ENCODE assay signal across 16 cellular contexts in the genomic region with DNA sequence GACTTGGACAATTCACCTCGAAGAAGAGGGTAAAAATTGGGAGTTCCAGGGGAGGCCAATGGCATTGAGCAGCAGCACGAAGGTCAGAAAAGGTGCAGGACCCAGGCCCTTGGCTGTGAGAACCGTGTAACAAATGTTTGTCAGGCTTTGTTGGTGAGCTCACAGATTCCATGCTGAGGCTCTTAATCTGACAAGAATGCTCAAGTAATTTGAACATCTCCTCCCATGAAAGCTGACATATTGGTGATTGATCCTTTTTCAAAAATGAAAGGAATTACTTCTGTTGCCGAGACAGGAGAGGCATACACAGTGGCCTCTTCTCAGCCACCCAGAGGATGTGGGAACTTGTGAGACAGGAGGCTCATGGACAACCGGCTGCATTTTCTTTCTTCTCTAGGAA. TPM values are rescaled to one million over a fixed set of nuclear protein-coding genes. Genes with fewer than 3 reads are reported as not detected.
DNase-seq lines count a peak whose midpoint lies in the region; ATAC-seq and TF ChIP-seq lines count a peak whose summit lies in the region.
"Had no signal": no experiment of that assay in that cellular context is flagged by ENCODE, and none has a peak within 500 bp of the region (broad histone marks: within the 10 kb centered on the region; RNA-seq: fewer than 3 reads in every experiment).

No MANE protein-coding gene starts in this region.

- H2BK15ac ChIP-seq in mesendoderm (replicated peaks; ENCODE audit: low read depth), result no peak overlapping the region

- peaks cover 6% of the 10 kb centered on the region for H3K79me1 ChIP-seq in mesendoderm (ENCODE audit: low read length)

- H4K5ac ChIP-seq in mesendoderm (ENCODE audit: low read length), result no peak overlapping the region

- H3K27me3 ChIP-seq in GM23338 (ENCODE audit: insufficient read depth) (no peaks in the 10 kb centered on the region), mesendoderm (ENCODE audit: insufficient read depth, low read length, poor library complexity) (no peaks in the 10 kb centered on the region), osteoblast (ENCODE audit: insufficient read depth, low read length) (no peaks in the 10 kb centered on the region)
- H3K27me3 ChIP-seq: BLaER1 had no signal

- no peak overlapping the region for H2BK120ac ChIP-seq in mesendoderm (ENCODE audit: low read depth, low read length)

- H3K27ac ChIP-seq in GM23338 (ENCODE audit: low read depth), result peak overlapping the region; percentile 59
- no peak overlapping the region for H3K27ac ChIP-seq in mesendoderm (ENCODE audit: low read depth, low read length)
- peak overlapping the region; percentile 3 for H3K27ac ChIP-seq in osteoblast (ENCODE audit: low read depth, low read length)
- H3K27ac ChIP-seq: 22Rv1, BLaER1 had no signal

- POLR2A ChIA-PET in WTC11 (lab: Charles Lee), result no interaction called here

- H3K4me3 Mint-ChIP-seq in GM23338 (no peak overlapping the region), WTC11 (no peak overlapping the region)
- H3K4me3 Mint-ChIP-seq: CD8-positive, alpha-beta memory T cell had no signal

- no peak overlapping the region for H2BK5ac ChIP-seq in mesendoderm (ENCODE audit: low read length)

- peaks cover 98% of the 10 kb centered on the region for H3K79me2 ChIP-seq in GM23338 (replicated peaks; ENCODE audit: insufficient read depth)
- peaks cover 76% of the 10 kb centered on the region for H3K79me2 ChIP-seq in mesendoderm (ENCODE audit: control insufficient read depth, insufficient read depth, low read length)
- H3K79me2 ChIP-seq in osteoblast (ENCODE audit: insufficient read depth, low read length), result peaks cover 98% of the 10 kb centered on the region

- H3K36me3 Mint-ChIP-seq in GM23338 (ENCODE audit: low read depth) (peaks cover 10% of the 10 kb centered on the region; the same call in 2 of the 3 replicates), WTC11 (peaks cover 9% of the 10 kb centered on the region)
- H3K36me3 Mint-ChIP-seq: CD8-positive, alpha-beta memory T cell had no signal

- no peak overlapping the region for H3K56ac ChIP-seq in mesendoderm (ENCODE audit: low read length)

- DNase-seq in GM23338 (ENCODE audit: low spot score), result no peak
- no peak for DNase-seq in WTC11 (ENCODE audit: low spot score)
- DNase-seq in mesendoderm, result peak; percentile 84
- DNase-seq in osteoblast (ENCODE audit: insufficient read length, low spot score, missing footprints), result no peak
- DNase-seq in HK-2 (ENCODE audit: unreplicated experiment), result no peak
- no peak for DNase-seq in AG20443 (ENCODE audit: low spot score)
- DNase-seq in DMS79 (lab: John Stamatoyannopoulos, UW), result no peak
- no peak for DNase-seq in GM19240 (ENCODE audit: insufficient read length, low spot score)
- DNase-seq: AML-193; Caco-2; CD8-positive, alpha-beta memory T cell; GOT3; HCEC 1CT had no signal

- ATAC-seq in GM23338 (no peak), WTC11 (no peak)
- ATAC-seq: HepG2 had no signal

- H3K4me1 ChIP-seq in GM23338 (ENCODE audit: insufficient read depth) (peaks cover 48% of the 10 kb centered on the region), mesendoderm (ENCODE audit: control insufficient read depth, low read depth, low read length) (peaks cover 5% of the 10 kb centered on the region), osteoblast (ENCODE audit: insufficient read depth, low read length) (peaks cover 18% of the 10 kb centered on the region)
- H3K4me1 ChIP-seq: Caco-2 had no signal

- peaks cover 58% of the 10 kb centered on the region for H4K20me1 ChIP-seq in GM23338 (replicated peaks; ENCODE audit: insufficient read depth)
- peaks cover 36% of the 10 kb centered on the region for H4K20me1 ChIP-seq in osteoblast (ENCODE audit: insufficient read depth, low read length)

- WGBS in mesendoderm (ENCODE audit: extremely low coverage, insufficient coverage, low lambda C conversion rate), result no CpG with 5 or more reads among the region's 5 CpGs

- H3K27me3 Mint-ChIP-seq in GM23338 (ENCODE audit: insufficient read depth, low read depth, poor library complexity) (peaks cover 4% of the 10 kb centered on the region), WTC11 (ENCODE audit: low read depth) (no peaks in the 10 kb centered on the region)

- H3K23ac ChIP-seq in mesendoderm (ENCODE audit: low read length), result no peak overlapping the region

- H3K36me3 ChIP-seq in GM23338 (ENCODE audit: insufficient read depth) (no peaks in the 10 kb centered on the region; the same call in 1 of the 2 replicates), mesendoderm (ENCODE audit: control insufficient read depth, insufficient read depth, low read length) (no peaks in the 10 kb centered on the region), osteoblast (ENCODE audit: insufficient read depth, low read length) (peaks cover 65% of the 10 kb centered on the region)

- H3K4me2 ChIP-seq in GM23338, result no peak overlapping the region
- H3K4me2 ChIP-seq in mesendoderm (ENCODE audit: low read length), result no peak overlapping the region
- no peak overlapping the region for H3K4me2 ChIP-seq in osteoblast (ENCODE audit: insufficient read depth, low read length)
- H3K4me2 ChIP-seq: BLaER1 had no signal

- H2AFZ ChIP-seq in GM23338 (no peak overlapping the region), osteoblast (ENCODE audit: low read length) (no peak overlapping the region)

- CTCF ChIA-PET in WTC11 (lab: Charles Lee), result interaction anchor here (1.0 kb wide), 1 partner anchor 9 kb away, joined by 4 read pairs; no protein-coding TSS in a partner anchor

- peaks cover 58% of the 10 kb centered on the region for H3K4me1 Mint-ChIP-seq in GM23338
- H3K4me1 Mint-ChIP-seq in WTC11, result peaks cover 69% of the 10 kb centered on the region
- H3K4me1 Mint-ChIP-seq: CD8-positive, alpha-beta memory T cell had no signal

- no peak overlapping the region for H3K18ac ChIP-seq in mesendoderm (ENCODE audit: low read length)

- no peak overlapping the region for H4K8ac ChIP-seq in mesendoderm (ENCODE audit: low read depth, low read length)

- no peaks in the 10 kb centered on the region for H3K9me2 ChIP-seq in GM23338 (ENCODE audit: insufficient read depth)

- H3K9me3 ChIP-seq in osteoblast (ENCODE audit: low read depth, low read length), result no peaks in the 10 kb centered on the region
- H3K9me3 ChIP-seq: Caco-2 had no signal

- no peak overlapping the region for H3K4ac ChIP-seq in mesendoderm (ENCODE audit: low read depth, low read length)

- H3K9me3 Mint-ChIP-seq in GM23338 (no peaks in the 10 kb centered on the region), WTC11 (no peaks in the 10 kb centered on the region)

- no peak overlapping the region for H3K27ac Mint-ChIP-seq in GM23338
- H3K27ac Mint-ChIP-seq in WTC11, result peak overlapping the region; percentile 80
- H3K27ac Mint-ChIP-seq: CD8-positive, alpha-beta memory T cell had no signal

- no peak for TF ChIP-seq CTCF in GM23338 (conservative IDR thresholded peaks at IDR 0.05; ENCODE audit: low read depth in 2 of 2)
- TF ChIP-seq CTCF in WTC11 (IDR thresholded peaks at IDR 0.05), result no peak
- TF ChIP-seq CTCF in osteoblast (IDR thresholded peaks at IDR 0.05; ENCODE audit: extremely low read depth, low read depth, low read length), result no peak

- no peak overlapping the region for H2AK5ac ChIP-seq in mesendoderm (ENCODE audit: low read length)

- H3F3A ChIP-seq in GM23338 (replicated peaks; ENCODE audit: low read depth), result no peaks in the 10 kb centered on the region

- no peak overlapping the region for H3K4me3 ChIP-seq in GM23338
- H3K4me3 ChIP-seq in mesendoderm (ENCODE audit: low read length), result no peak overlapping the region
- no peak overlapping the region for H3K4me3 ChIP-seq in osteoblast (ENCODE audit: insufficient read depth, low read length)
- H3K4me3 ChIP-seq: BLaER1 had no signal

- H3K9ac ChIP-seq in mesendoderm (ENCODE audit: low read length), result no peak overlapping the region
- H3K9ac ChIP-seq: BLaER1 had no signal

TF ChIP-seq in GM23338, 12 proteins besides CTCF, POLR2A, EP300 and RAD21 (continues in another document):
- TF ChIP-seq EZH2 (IDR thresholded peaks at IDR 0.05; ENCODE audit: low read depth, unreplicated experiment), result no peak
- no peak for TF ChIP-seq POLR2AphosphoS5 (IDR thresholded peaks at IDR 0.05; ENCODE audit: low read depth)
- TF ChIP-seq EZH2phosphoT487 (IDR thresholded peaks at IDR 0.05; ENCODE audit: unreplicated experiment), result no peak
- TF ChIP-seq ZNF114 (CRISPR knock-in tag; IDR thresholded peaks at IDR 0.05), result no peak
- no peak for TF ChIP-seq JUNB (IDR thresholded peaks at IDR 0.05; ENCODE audit: unreplicated experiment)
- no peak for TF ChIP-seq STAT1 (IDR thresholded peaks at IDR 0.05; ENCODE audit: unreplicated experiment)

TF ChIP-seq in WTC11, 78 proteins besides CTCF, POLR2A, EP300 and RAD21:
- TF ChIP-seq ELF4 (CRISPR knock-in tag; IDR thresholded peaks at IDR 0.05; ENCODE audit: low read depth), result no peak
TF ChIP-seq in WTC11: peak in this region for 0.

RNA-seq across cellular contexts. Expression of a gene that starts 11.6 kb away (rescaled TPM):
- total RNA-seq in GM23338 (2014; rRNA removed; shearing (Covaris generic)), result 90.3 and 95.8 TPM in 2 replicates
- 46.7 and 58.8 TPM in 2 replicates for polyA plus RNA-seq in GM23338 (2016; fragmentation: Nextera tagmentation; extraction: Ambion mirVana)
- 157 to 185 TPM (median 173 TPM) in 3 replicates for total RNA-seq in WTC11 (2021)
- polyA plus RNA-seq in mesendoderm (2013, experiment 1 of 2), result 92.3 TPM
- polyA plus RNA-seq in mesendoderm (2013, experiment 2 of 2), result 95.9 TPM
- 138 and 149 TPM in 2 replicates for total RNA-seq in osteoblast
